In genomic region chr22:47406180-47406723, GRCh38 we compare ENCODE assay signal across 12 cellular contexts.
DNase-seq lines count a peak whose midpoint lies in the region; TF ChIP-seq lines count a peak whose summit lies in the region.
"Had no signal": no experiment of that assay in that cellular context is flagged by ENCODE, and none has a peak within 500 bp of the region (broad histone marks: within the 10 kb centered on the region; RNA-seq: fewer than 3 reads in every experiment).

No MANE protein-coding gene starts in this region.

- H3K36me3 Mint-ChIP-seq in osteocyte (ENCODE audit: unreplicated experiment): no peaks in the 10 kb centered on the region
- peaks cover 7 to 46% (median 23%) of the 10 kb centered on the region in 3 experiments; a peak in 6 of 7 replicates for H3K36me3 Mint-ChIP-seq in H9 (ENCODE audit: insufficient read depth in 1 of 3, low read depth in 3 of 3)
- H3K36me3 Mint-ChIP-seq: CD14-positive monocyte; CD8-positive, alpha-beta T cell had no signal

- no peak overlapping the region for H3K56ac ChIP-seq in H9 (ENCODE audit: insufficient read length, low read depth, low read length)

- H3K18ac ChIP-seq in H9 (ENCODE audit: insufficient read length, low read depth, low read length): no peak overlapping the region

- H4K8ac ChIP-seq in H9 (replicated peaks; ENCODE audit: insufficient read length, low read depth, low read length): no peak overlapping the region

- no peak overlapping the region for H3K4me3 Mint-ChIP-seq in osteocyte (ENCODE audit: unreplicated experiment)
- no peak overlapping the region for H3K4me3 Mint-ChIP-seq in H9
- H3K4me3 Mint-ChIP-seq: CD14-positive monocyte; CD8-positive, alpha-beta T cell had no signal

- no peak overlapping the region for H2BK5ac ChIP-seq in H9 (ENCODE audit: insufficient read length, low read length)

- no peaks in the 10 kb centered on the region for H3K9me3 ChIP-seq in Karpas-422 (ENCODE audit: low read length)
- peaks cover 95% of the 10 kb centered on the region for H3K9me3 ChIP-seq in H9 (ENCODE audit: control insufficient read depth, low read depth, low read length)
- H3K9me3 ChIP-seq: A549, Caco-2 had no signal

- H3K4me2 ChIP-seq in Karpas-422 (ENCODE audit: low read depth, low read length, poor library complexity, severe bottlenecking): no peak overlapping the region
- H3K4me2 ChIP-seq in H9 (ENCODE audit: insufficient read depth, insufficient read length, low read length): no peak overlapping the region
- H3K4me2 ChIP-seq: A549 had no signal

- no peak overlapping the region for H4K91ac ChIP-seq in H9 (ENCODE audit: insufficient read length, low read depth, low read length)

- H2AFZ ChIP-seq in Karpas-422 (ENCODE audit: low read length) (no peak overlapping the region), H9 (ENCODE audit: low read length) (no peak overlapping the region)

- H3K4ac ChIP-seq in H9 (ENCODE audit: low read depth, low read length): no peak overlapping the region

- H3K4me3 ChIP-seq in H7 (ENCODE audit: insufficient read depth, low read depth, low read length): no peak overlapping the region
- H3K4me3 ChIP-seq in Karpas-422 (ENCODE audit: low read length): no peak overlapping the region
- H3K4me3 ChIP-seq: A549 had no signal

- no peak overlapping the region for H2BK12ac ChIP-seq in H9 (ENCODE audit: insufficient read length, low read depth, low read length)

- DNase-seq in H7 (peak; percentile 13), Karpas-422 (peak; percentile 42), islet precursor cell (peak; percentile 22), osteocyte (ENCODE audit: extremely low spot score, unreplicated experiment) (peak; percentile 62), Ammon's horn (ENCODE audit: low spot score) (no peak), H9 (no peak), NCI-H2227 treated with DMSO at 0.1 percent for 48 hours (lab: John Stamatoyannopoulos, UW) (no peak)
- DNase-seq: CD8-positive, alpha-beta T cell; GF-D8 had no signal

- H3K36me3 ChIP-seq in H7 (replicated peaks; ENCODE audit: control insufficient read depth, insufficient read depth, low read length) (no peaks in the 10 kb centered on the region), Karpas-422 (ENCODE audit: insufficient read depth, low read length) (no peaks in the 10 kb centered on the region)

- TF ChIP-seq CTCF in osteocyte (IDR thresholded peaks at IDR 0.05) (no peak), H9 (conservative IDR thresholded peaks at IDR 0.05) (no peak)

- no peak overlapping the region for H2BK20ac ChIP-seq in H9 (ENCODE audit: low read depth, low read length, poor library complexity, severe bottlenecking)

- no peaks in the 10 kb centered on the region for H3K27me3 ChIP-seq in H7 (ENCODE audit: control insufficient read depth, insufficient read depth, low read length)
- no peaks in the 10 kb centered on the region for H3K27me3 ChIP-seq in Karpas-422 (ENCODE audit: low read length)
- H3K27me3 ChIP-seq in H9 (ENCODE audit: insufficient read depth, low read length): no peaks in the 10 kb centered on the region

- no peak overlapping the region for H2AK5ac ChIP-seq in H9 (ENCODE audit: insufficient read length, low read length)

- H3K27ac Mint-ChIP-seq in osteocyte (ENCODE audit: unreplicated experiment) (no peak overlapping the region), H9 (no peak overlapping the region; a peak in 1 of 7 replicates)
- H3K27ac Mint-ChIP-seq: CD14-positive monocyte; CD8-positive, alpha-beta T cell had no signal

- no CpG with 5 or more reads among the region's 12 CpGs for WGBS in H9 (ENCODE audit: extremely low coverage, insufficient read length, low lambda C conversion rate)

- no peaks in the 10 kb centered on the region for H3K4me1 ChIP-seq in Karpas-422 (ENCODE audit: low read length)
- H3K4me1 ChIP-seq in H9 (ENCODE audit: insufficient read depth, low read length): no peaks in the 10 kb centered on the region
- H3K4me1 ChIP-seq: A549, Caco-2 had no signal

- H3K27ac ChIP-seq in Karpas-422 (ENCODE audit: low read length): no peak overlapping the region
- no peak overlapping the region for H3K27ac ChIP-seq in H9 (ENCODE audit: insufficient read length, low read depth, low read length)
- H3K27ac ChIP-seq: A549 had no signal

- no peaks in the 10 kb centered on the region for H3K9me2 ChIP-seq in Karpas-422 (replicated peaks; ENCODE audit: insufficient read depth, low read length)

- H3K9me3 Mint-ChIP-seq in osteocyte (ENCODE audit: unreplicated experiment) (peaks cover 21% of the 10 kb centered on the region), H9 (peaks cover 89 to 98% of the 10 kb centered on the region in 2 experiments)
- H3K9me3 Mint-ChIP-seq: CD8-positive, alpha-beta T cell had no signal

- H3K79me2 ChIP-seq in Karpas-422 (ENCODE audit: low read length): no peaks in the 10 kb centered on the region
- no peaks in the 10 kb centered on the region for H3K79me2 ChIP-seq in H9 (ENCODE audit: insufficient read depth, low read length)

- no peak overlapping the region for H3T11ph ChIP-seq in H9 (ENCODE audit: low read length)

- H2BK120ac ChIP-seq in H9 (ENCODE audit: low read depth, low read length, poor library complexity, severe bottlenecking): no peak overlapping the region

- H3K9ac ChIP-seq in Karpas-422 (ENCODE audit: low read length): no peak overlapping the region
- H3K9ac ChIP-seq in H9 (ENCODE audit: extremely low read depth, insufficient read length, low read length): no peak overlapping the region

- no peak overlapping the region for H4K5ac ChIP-seq in H9 (ENCODE audit: insufficient read length, low read depth, low read length)

- no peak overlapping the region for H3K14ac ChIP-seq in H9 (ENCODE audit: insufficient read depth, low read length)

- H3K4me1 Mint-ChIP-seq in osteocyte (ENCODE audit: unreplicated experiment) (no peaks in the 10 kb centered on the region), H9 (no peaks in the 10 kb centered on the region)

- no peaks in the 10 kb centered on the region for H3K23me2 ChIP-seq in H9 (ENCODE audit: insufficient read length, low read depth, low read length, poor library complexity, severe bottlenecking)

- no peaks in the 10 kb centered on the region for H3K79me1 ChIP-seq in H9 (ENCODE audit: insufficient read depth, low read depth, low read length, poor library complexity, severe bottlenecking)

- H3K23ac ChIP-seq in H9 (ENCODE audit: insufficient read length, low read depth, low read length): no peak overlapping the region

- no peaks in the 10 kb centered on the region for H3K27me3 Mint-ChIP-seq in osteocyte (ENCODE audit: unreplicated experiment)
- peaks cover 3% of the 10 kb centered on the region for H3K27me3 Mint-ChIP-seq in H9 (ENCODE audit: low read depth)

- H4K20me1 ChIP-seq in Karpas-422 (ENCODE audit: insufficient read depth, low read depth, low read length) (no peaks in the 10 kb centered on the region), H9 (ENCODE audit: control insufficient read depth, insufficient read depth, insufficient read length) (no peaks in the 10 kb centered on the region)

- H2BK15ac ChIP-seq in H9 (ENCODE audit: low read depth, low read length): no peak overlapping the region

Comparison
In these comparisons a context has a peak if more than half of its experiments do, and no peak if none do; other contexts are left out.
1. DNase-seq: peak in H7 (single experiment), Karpas-422 (single experiment), islet precursor cell (single experiment) and osteocyte (single experiment); none in Ammon's horn (single experiment), H9 (single experiment) and NCI-H2227 treated with DMSO at 0.1 percent for 48 hours (single experiment).